15 cellular contexts compared by ENCODE assay signal in the genomic region with DNA sequence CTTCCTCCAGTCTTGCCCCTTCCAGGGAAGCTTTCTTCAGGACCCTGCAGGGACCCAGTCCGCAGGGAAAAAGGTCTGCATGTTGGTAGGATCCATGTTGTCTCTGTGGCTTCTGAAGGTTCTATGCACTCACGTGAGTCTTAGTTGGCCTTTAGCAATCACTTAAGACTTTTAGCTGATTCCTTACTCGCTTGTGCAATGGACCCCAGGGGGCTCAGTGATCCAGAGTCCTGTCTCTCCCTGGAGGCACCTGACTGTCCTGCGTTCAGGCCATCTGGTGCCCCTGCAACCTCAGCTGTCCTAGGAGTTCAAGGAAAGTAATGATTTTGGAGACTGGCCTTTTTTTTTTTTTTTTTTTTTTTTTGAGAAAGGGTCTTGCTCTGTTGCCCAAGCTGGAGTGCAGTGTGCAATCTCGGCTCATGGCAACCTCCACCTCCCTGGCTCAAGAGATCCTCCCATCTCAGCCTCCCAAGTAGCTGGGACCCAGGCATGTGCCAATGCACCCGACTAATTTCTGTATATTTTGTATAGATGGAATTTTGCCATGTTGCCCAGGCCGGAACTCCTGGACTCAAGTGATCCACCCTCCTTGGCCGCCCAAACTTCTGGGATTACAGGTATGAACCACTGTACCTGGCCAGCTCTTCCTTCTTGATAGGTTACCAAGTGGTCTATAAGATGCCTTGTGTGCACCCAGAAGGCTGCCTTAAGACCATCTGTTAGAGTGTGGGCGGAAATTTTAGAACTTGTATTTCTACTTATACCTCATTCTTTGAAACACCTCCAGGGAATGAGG. TPM values are rescaled to one million over a fixed set of nuclear protein-coding genes. Genes with fewer than 3 reads are reported as not detected.
A peak's percentile ranks its signal among the peaks of the same experiment; 100 is the strongest.
DNase-seq lines count a peak whose midpoint lies in the region; ATAC-seq and TF ChIP-seq lines count a peak whose summit lies in the region.
"Had no signal": no experiment of that assay in that cellular context is flagged by ENCODE, and none has a peak within 500 bp of the region (broad histone marks: within the 10 kb centered on the region; RNA-seq: fewer than 3 reads in every experiment).

No MANE protein-coding gene starts in this region.

- TF ChIP-seq EP300 in esophagus muscularis mucosa (IDR thresholded peaks at IDR 0.05) = no peak
- TF ChIP-seq EP300 in stomach (IDR thresholded peaks at IDR 0.05) = no peak

- TF ChIP-seq POLR2A in esophagus muscularis mucosa (IDR thresholded peaks at IDR 0.05; ENCODE audit: low read depth) (no peak), stomach (IDR thresholded peaks at IDR 0.05) (no peak)

- no peak overlapping the region for H3K27ac ChIP-seq in esophagus muscularis mucosa (replicated peaks in 1 of 4)
- H3K27ac ChIP-seq in stomach = no peak overlapping the region
- H3K27ac ChIP-seq in osteoblast (ENCODE audit: low read depth, low read length) = no peak overlapping the region
- H3K27ac ChIP-seq: 22Rv1; BLaER1 treated with 17β-estradiol and CSF1 and Interleukin-3, amounts not matched to agents 10 nM and 100 nM had no signal

- no peak overlapping the region for H3K4me3 Mint-ChIP-seq in T-helper 17 cell

- H4K20me1 ChIP-seq in osteoblast (ENCODE audit: insufficient read depth, low read length) = no peaks in the 10 kb centered on the region
- H4K20me1 ChIP-seq: BLaER1 treated with 17β-estradiol and CSF1 and Interleukin-3, amounts not matched to agents 10 nM and 100 nM had no signal

- no peak overlapping the region for H2AFZ ChIP-seq in osteoblast (ENCODE audit: low read length)

- H3K4me3 ChIP-seq in esophagus muscularis mucosa (no peak overlapping the region), stomach (no peak overlapping the region), osteoblast (ENCODE audit: insufficient read depth, low read length) (no peak overlapping the region)
- H3K4me3 ChIP-seq: BLaER1 treated with 17β-estradiol and CSF1 and Interleukin-3, amounts not matched to agents 10 nM and 100 nM had no signal

- 91% methylated on average over 9 of the region's 9 CpGs for WGBS in esophagus muscularis mucosa
- 79 to 96% (median 88%) methylated on average over 8 to 9 of the region's 9 CpGs for WGBS in stomach, 5 donors

- ATAC-seq in activated CD4-positive, CD25-positive, alpha-beta regulatory T cell treated with anti-CD3 and anti-CD28 coated beads, Interleukin-2, amount 50 U/mL, for 24 hours = no peak
- ATAC-seq in T-helper 17 cell = no peak
- ATAC-seq: HCT116 had no signal

- H3K36me3 Mint-ChIP-seq in T-helper 17 cell (ENCODE audit: low read depth) = no peaks in the 10 kb centered on the region

- peaks cover 12% of the 10 kb centered on the region for H3K4me1 Mint-ChIP-seq in T-helper 17 cell

- DNase-seq in activated CD4-positive, CD25-positive, alpha-beta regulatory T cell treated with anti-CD3 and anti-CD28 coated beads, Interleukin-2, amount 50 U/mL, for 72 hours = peak; percentile 6
- DNase-seq in T-helper 17 cell (no peak), esophagus muscularis mucosa (ENCODE audit: extremely low spot score) (peak; percentile 89), stomach (peak; percentile 21), NCI-H524 treated with DMSO at 0.1 percent for 48 hours (lab: John Stamatoyannopoulos, UW) (no peak), NCI-H446 (lab: John Stamatoyannopoulos, UW) (no peak), osteoblast (ENCODE audit: insufficient read length, low spot score, missing footprints) (no peak)
- DNase-seq: DMS 273 treated with DMSO at 0.1 percent for 48 hours, NCI-H1048, NCI-H146, NCI-H226 had no signal

- H3K4me2 ChIP-seq in osteoblast (ENCODE audit: insufficient read depth, low read length) = no peak overlapping the region

- H3K79me2 ChIP-seq in osteoblast (ENCODE audit: insufficient read depth, low read length) = peaks cover 8% of the 10 kb centered on the region

- H3K4me1 ChIP-seq in esophagus muscularis mucosa = peaks cover 0 to 14% (median 13%) of the 10 kb centered on the region in 4 donors
- peaks cover under 1 to 17% (median 10%) of the 10 kb centered on the region in 4 donors for H3K4me1 ChIP-seq in stomach
- H3K4me1 ChIP-seq in osteoblast (ENCODE audit: insufficient read depth, low read length) = peaks cover 28% of the 10 kb centered on the region

- peak overlapping the region; percentile 10 for H3K27ac Mint-ChIP-seq in T-helper 17 cell

- TF ChIP-seq CTCF in esophagus muscularis mucosa (IDR thresholded peaks at IDR 0.05) = no peak
- no peak for TF ChIP-seq CTCF in stomach (IDR thresholded peaks at IDR 0.05)
- TF ChIP-seq CTCF in osteoblast (IDR thresholded peaks at IDR 0.05; ENCODE audit: extremely low read depth, low read depth, low read length) = no peak

- H3K27me3 ChIP-seq in esophagus muscularis mucosa (no peaks in the 10 kb centered on the region), stomach (peaks cover 0 to 5% (median 0%) of the 10 kb centered on the region in 3 donors), osteoblast (ENCODE audit: insufficient read depth, low read length) (no peaks in the 10 kb centered on the region)
- H3K27me3 ChIP-seq: BLaER1 treated with 17β-estradiol and CSF1 and Interleukin-3, amounts not matched to agents 10 nM and 100 nM had no signal

- H3K27me3 Mint-ChIP-seq in T-helper 17 cell = no peaks in the 10 kb centered on the region

- H3K9me3 ChIP-seq in T-helper 17 cell (ENCODE audit: control insufficient read depth, low read length, poor library complexity, severe bottlenecking) (no peaks in the 10 kb centered on the region), esophagus muscularis mucosa (peaks cover 0 to 15% (median 12%) of the 10 kb centered on the region in 4 donors), stomach (peaks cover 0 to 11% (median 7%) of the 10 kb centered on the region in 4 donors), osteoblast (ENCODE audit: low read depth, low read length) (no peaks in the 10 kb centered on the region)

- H3K36me3 ChIP-seq in esophagus muscularis mucosa = peaks cover 0 to 10% (median 7%) of the 10 kb centered on the region in 4 donors
- peaks cover 0 to 25% (median 5%) of the 10 kb centered on the region in 4 donors for H3K36me3 ChIP-seq in stomach
- peaks cover 5% of the 10 kb centered on the region for H3K36me3 ChIP-seq in osteoblast (ENCODE audit: insufficient read depth, low read length)

- intact Hi-C loops in esophagus muscularis mucosa (cut with DNase I) (loop anchor here (5.0 kb wide), 1 partner anchor 42 kb away; the partner anchor contains the start of genes DDX24 and IFI27L1), stomach (cut with DNase I; ENCODE audit: low total_unique reads) (no loop called here)

RNA-seq across cellular contexts. Expression of gene IFI27L2, which starts 4.6 kb away (rescaled TPM):
- total RNA-seq in T-helper 17 cell (10 to 100 TPM; 21.5 to 25.8 TPM), esophagus muscularis mucosa (10 to 100 TPM; 38.8 to 83.9 (median 64.7) TPM), stomach (10 to 100 TPM in 3 of 5 donors, 1 to 10 TPM in 2; 4.9 to 61.7 (median 24.8) TPM), osteoblast (69.5 and 76.7 TPM in 2 replicates)
- polyA plus RNA-seq in stomach = 100 to 1,000 TPM in 2 of 3 donors, 10 to 100 TPM in 1; 87.8 to 133 (median 103) TPM

RNA-seq across cellular contexts. Expression of gene IFI27, which starts 14.2 kb away (rescaled TPM):
- total RNA-seq in T-helper 17 cell (1 to 10 TPM in 1 of 2 donors, under 1 TPM in 1; 0.63 to 1.0 TPM), esophagus muscularis mucosa (100 to 1,000 TPM in 3 of 4 donors, 10 to 100 TPM in 1; 88.0 to 293 (median 180) TPM), stomach (100 to 1,000 TPM in 3 of 5 donors, 10 to 100 TPM in 2; 12.9 to 276 (median 118) TPM), osteoblast (80.7 and 87.8 TPM in 2 replicates)
- polyA plus RNA-seq in stomach = 1,000 to 10,000 TPM in 1 of 3 donors, 100 to 1,000 TPM in 2; 292 to 1,115 (median 874) TPM

RNA-seq across cellular contexts. Expression of gene IFI27L1, which starts 43.7 kb away (rescaled TPM):
- total RNA-seq in T-helper 17 cell = 10 to 100 TPM in 1 of 2 donors, 1 to 10 TPM in 1; 9.3 to 12.1 TPM
- total RNA-seq in esophagus muscularis mucosa = 10 to 100 TPM in 1 of 4 donors, 1 to 10 TPM in 3; 5.8 to 12.9 (median 6.4) TPM
- total RNA-seq in stomach = 10 to 100 TPM in 2 of 5 donors, 1 to 10 TPM in 2, not detected in 1; 1.6 to 17.1 (median 9.3) TPM
- polyA plus RNA-seq in stomach = 10 to 100 TPM in 2 of 3 donors, 1 to 10 TPM in 1; 9.9 to 33.7 (median 23.5) TPM
- total RNA-seq in osteoblast = 9.8 and 11.5 TPM in 2 replicates

RNA-seq across cellular contexts. Expression of gene DDX24, which starts 43.8 kb away (rescaled TPM):
- total RNA-seq in T-helper 17 cell (100 to 1,000 TPM; 478 to 531 TPM), esophagus muscularis mucosa (100 to 1,000 TPM; 142 to 215 (median 176) TPM), stomach (100 to 1,000 TPM in 2 of 5 donors, 10 to 100 TPM in 3; 39.1 to 236 (median 84.4) TPM), osteoblast (112 and 134 TPM in 2 replicates)
- 10 to 100 TPM; 47.4 to 73.8 (median 61.2) TPM for polyA plus RNA-seq in stomach

RNA-seq across cellular contexts. Expression of gene PPP4R4, which starts 49.3 kb away (rescaled TPM):
- 1 to 10 TPM; 2.6 to 6.7 TPM for total RNA-seq in T-helper 17 cell
- under 1 TPM in 3 of 4 donors, not detected in 1; 0.19 to 0.83 (median 0.34) TPM for total RNA-seq in esophagus muscularis mucosa
- 10 to 100 TPM in 1 of 5 donors, 1 to 10 TPM in 1, under 1 TPM in 2, not detected in 1; under 0.01 to 11.7 (median 0.77) TPM for total RNA-seq in stomach
- polyA plus RNA-seq in stomach = 1 to 10 TPM in 1 of 3 donors, under 1 TPM in 2; 0.28 to 1.1 (median 0.50) TPM
- under 0.01 and 0.29 TPM in 2 replicates for total RNA-seq in osteoblast

Comparison
In these comparisons a context has a peak if more than half of its experiments do, and no peak if none do; other contexts are left out.
1. DNase-seq: peak in activated CD4-positive, CD25-positive, alpha-beta regulatory T cell treated with anti-CD3 and anti-CD28 coated beads, Interleukin-2, amount 50 U/mL, for 72 hours (single experiment), esophagus muscularis mucosa (single experiment) and stomach (single experiment); none in T-helper 17 cell (0 of 3), NCI-H524 treated with DMSO at 0.1 percent for 48 hours (single experiment), NCI-H446 (0 of 2) and osteoblast (single experiment).
2. RNA of gene IFI27, which starts 14.2 kb away (total RNA-seq): 88.0 to 293 TPM in esophagus muscularis mucosa, 12.9 to 276 TPM in stomach and 80.7 to 87.8 TPM in osteoblast; 0.63 to 1.0 TPM in T-helper 17 cell; every median in the first group is over 4 times any median in the second.